9 cellular contexts compared by ENCODE assay signal in genomic region chr13:79392882-79393563, GRCh38. TPM values are rescaled to one million over a fixed set of nuclear protein-coding genes. Genes with fewer than 3 reads are reported as not detected.
A peak's percentile ranks its signal among the peaks of the same experiment; 100 is the strongest.
DNase-seq lines count a peak whose midpoint lies in the region; ATAC-seq, FAIRE-seq and TF ChIP-seq lines count a peak whose summit lies in the region.
"Had no signal": no experiment of that assay in that cellular context is flagged by ENCODE, and none has a peak within 500 bp of the region (broad histone marks: within the 10 kb centered on the region; RNA-seq: fewer than 3 reads in every experiment).

No MANE protein-coding gene starts in this region.

- H3K27ac Mint-ChIP-seq in stimulated activated effector memory CD8-positive, alpha-beta T cell treated with anti-CD3 and anti-CD28 coated beads, Interleukin-12 subunit alpha, Interleukin-12 subunit beta, amount 100 ng/mL, for 72 hours = peak overlapping the region; percentile 3

- no peaks in the 10 kb centered on the region for H3K36me3 ChIP-seq in bronchial epithelial cell (ENCODE audit: control insufficient read depth, insufficient read depth, low read length)
- peaks cover 0 to 12% (median 3%) of the 10 kb centered on the region in 4 donors for H3K36me3 ChIP-seq in transverse colon

- intact Hi-C loops in transverse colon (cut with DNase I; ENCODE audit: low total_unique reads) = no loop called here

- WGBS in transverse colon (ENCODE audit: low coverage in 1 of 2), 2 donors = 70 to 89% methylated on average over 3 to 6 of the region's 6 CpGs

- TF ChIP-seq CTCF in bronchial epithelial cell (IDR thresholded peaks at IDR 0.05; ENCODE audit: insufficient read depth, low read length, severe bottlenecking) = no peak
- TF ChIP-seq CTCF in transverse colon (IDR thresholded peaks at IDR 0.05) = no peak

- H3K4me3 ChIP-seq in bronchial epithelial cell (ENCODE audit: low read depth, low read length) = no peak overlapping the region
- no peak overlapping the region for H3K4me3 ChIP-seq in transverse colon

- in situ Hi-C loops in transverse colon (cut with MboI; ENCODE audit: low pct_ligation_motif_present in 1 of 4, low pct_unique_long_range_greater_than_20kb in 1 of 4, low sequenced_read_pairs in 3 of 4) = no loop called here

- peaks cover 8 to 29% (median 10%) of the 10 kb centered on the region in 4 donors for H3K4me1 ChIP-seq in transverse colon

- peaks cover 54% of the 10 kb centered on the region for H3K4me1 Mint-ChIP-seq in stimulated activated effector memory CD8-positive, alpha-beta T cell treated with anti-CD3 and anti-CD28 coated beads, Interleukin-12 subunit alpha, Interleukin-12 subunit beta, amount 100 ng/mL, for 72 hours

- H3K27ac ChIP-seq in transverse colon = peak overlapping the region in 1 of 4 donors; percentile 23

- peak overlapping the region; percentile 44 for H3K4me3 Mint-ChIP-seq in stimulated activated effector memory CD8-positive, alpha-beta T cell treated with anti-CD3 and anti-CD28 coated beads, Interleukin-12 subunit alpha, Interleukin-12 subunit beta, amount 100 ng/mL, for 72 hours
- H3K4me3 Mint-ChIP-seq: nephron had no signal

- peaks cover 7% of the 10 kb centered on the region for H3K9me3 Mint-ChIP-seq in stimulated activated effector memory CD8-positive, alpha-beta T cell treated with anti-CD3 and anti-CD28 coated beads, Interleukin-12 subunit alpha, Interleukin-12 subunit beta, amount 100 ng/mL, for 72 hours

- H3K9me3 ChIP-seq in transverse colon = peaks cover 0 to 4% of the 10 kb centered on the region in 2 donors

- DNase-seq in DMS53 (lab: John Stamatoyannopoulos, UW) (peak; percentile 30), DMS53 treated with DMSO at 0.1 percent for 48 hours (lab: John Stamatoyannopoulos, UW; ENCODE audit: unreplicated experiment) (no peak), MV-4-11 (lab: John Stamatoyannopoulos, UW) (peak; percentile 79), bronchial epithelial cell (ENCODE audit: low read depth) (peak; percentile 86), transverse colon (no peak), inferior parietal cortex (ENCODE audit: extremely low spot score) (no peak)
- DNase-seq in stimulated activated effector memory CD8-positive, alpha-beta T cell treated with anti-CD3 and anti-CD28 coated beads, Interleukin-12 subunit alpha, Interleukin-12 subunit beta, amount 100 ng/mL, for 72 hours (ENCODE audit: low spot score in 2 of 2) = no peak

- TF ChIP-seq POLR2A in transverse colon (IDR thresholded peaks at IDR 0.05) = no peak

- H3K27me3 ChIP-seq in bronchial epithelial cell (ENCODE audit: control insufficient read depth, insufficient read depth, low read length) (no peaks in the 10 kb centered on the region), transverse colon (no peaks in the 10 kb centered on the region)

- no peak for FAIRE-seq in bronchial epithelial cell (lab: Jason Lieb, UNC)

- no peak for TF ChIP-seq EP300 in transverse colon (IDR thresholded peaks at IDR 0.05; ENCODE audit: low read depth)

- H3K36me3 Mint-ChIP-seq in stimulated activated effector memory CD8-positive, alpha-beta T cell treated with anti-CD3 and anti-CD28 coated beads, Interleukin-12 subunit alpha, Interleukin-12 subunit beta, amount 100 ng/mL, for 72 hours = peaks cover 58% of the 10 kb centered on the region

- peak; percentile 31 for ATAC-seq in GM21825 (IDR thresholded peaks at IDR 0.05; ENCODE audit: unreplicated experiment)
- peak; percentile 96 for ATAC-seq in stimulated activated effector memory CD8-positive, alpha-beta T cell treated with anti-CD3 and anti-CD28 coated beads, Interleukin-12 subunit alpha, Interleukin-12 subunit beta, amount 100 ng/mL, for 72 hours

RNA-seq across cellular contexts. Expression of gene RBM26, which starts 13.0 kb away (rescaled TPM):
- total RNA-seq in bronchial epithelial cell (13.7 and 15.7 TPM in 2 replicates), transverse colon (10 to 100 TPM; 13.9 to 52.7 (median 45.1) TPM)

Comparison
In these comparisons a context has a peak if more than half of its experiments do, and no peak if none do; other contexts are left out.
1. DNase-seq: peak in DMS53 (single experiment), MV-4-11 (single experiment) and bronchial epithelial cell (single experiment); none in DMS53 treated with DMSO at 0.1 percent for 48 hours (single experiment), stimulated activated effector memory CD8-positive, alpha-beta T cell treated with anti-CD3 and anti-CD28 coated beads, Interleukin-12 subunit alpha, Interleukin-12 subunit beta, amount 100 ng/mL, for 72 hours (0 of 2), transverse colon (single experiment) and inferior parietal cortex (single experiment).